Comparison of ENCODE assay signal across 9 cellular contexts in the genomic region with DNA sequence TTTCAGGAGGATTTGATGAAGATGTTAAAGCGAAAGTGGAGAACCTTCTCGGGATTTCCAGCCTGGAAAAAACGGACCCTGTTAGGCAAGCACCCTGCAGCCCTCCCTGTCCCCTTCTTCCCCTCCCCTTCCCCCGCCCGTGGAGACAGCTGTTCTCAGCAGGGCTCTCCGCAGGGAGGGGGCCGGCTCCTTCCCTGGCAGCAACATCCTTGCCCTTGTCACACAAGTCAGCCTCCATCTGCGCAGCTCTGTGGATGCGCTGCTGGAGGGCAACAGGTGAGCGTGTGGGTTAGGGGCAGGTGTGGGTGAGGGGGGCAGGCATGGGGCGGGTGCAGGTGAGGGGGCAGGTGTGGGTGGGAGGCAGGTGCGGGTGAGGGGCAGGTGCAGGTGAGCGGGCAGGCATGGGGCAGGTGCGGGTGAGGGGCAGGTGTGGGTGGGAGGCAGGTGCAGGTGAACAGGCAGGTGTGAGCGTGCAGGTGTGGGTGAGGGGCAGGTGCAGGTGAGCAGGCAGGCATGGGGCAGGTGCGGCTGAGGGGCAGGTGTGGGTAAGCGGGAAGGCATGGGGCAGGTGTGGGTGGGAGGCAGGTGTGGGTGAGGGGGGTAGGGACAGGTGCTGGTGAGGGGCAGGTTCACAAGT. TPM values are rescaled to one million over a fixed set of nuclear protein-coding genes. Genes with fewer than 3 reads are reported as not detected.
DNase-seq lines count a peak whose midpoint lies in the region; ATAC-seq and TF ChIP-seq lines count a peak whose summit lies in the region.
"Had no signal": no experiment of that assay in that cellular context is flagged by ENCODE, and none has a peak within 500 bp of the region (broad histone marks: within the 10 kb centered on the region; RNA-seq: fewer than 3 reads in every experiment).

No MANE protein-coding gene starts in this region.

- H3K36me3 ChIP-seq in HUES64 (ENCODE audit: insufficient read depth, low read length) (peaks cover 38% of the 10 kb centered on the region; the same call in 1 of the 2 replicates), parathyroid adenoma (ENCODE audit: control insufficient read depth, insufficient read depth, low read length) (no peaks in the 10 kb centered on the region)

- peak overlapping the region; percentile 31; the same call in 1 of the 2 replicates for H3K9ac ChIP-seq in HUES64 (ENCODE audit: low read depth, low read length)
- no peak overlapping the region for H3K9ac ChIP-seq in parathyroid adenoma

- no peak overlapping the region for H3K4me2 ChIP-seq in parathyroid adenoma (ENCODE audit: low read length)

- no peak overlapping the region for H3K27ac ChIP-seq in HUES64 (ENCODE audit: low read depth, low read length)
- peak overlapping the region; percentile 59 for H3K27ac ChIP-seq in angular gyrus (ENCODE audit: low read depth, low read length)
- H3K27ac ChIP-seq in parathyroid adenoma, result peak overlapping the region; percentile 82

- WGBS in HUES64, result 71% methylated on average over 17 of the region's 17 CpGs

- no peak overlapping the region for H3K27ac Mint-ChIP-seq in activated naive CD8-positive, alpha-beta T cell treated with anti-CD3 and anti-CD28 coated beads for 36 hours
- H3K27ac Mint-ChIP-seq: activated CD8-positive, alpha-beta T cell treated with anti-CD3 and anti-CD28 coated beads, Interleukin-2, amount 10 ng/mL, durations not matched to agents 7 days and 5 days had no signal

- H2AFZ ChIP-seq in parathyroid adenoma, result no peak overlapping the region

- DNase-seq in DMS53 (lab: John Stamatoyannopoulos, UW) (peak; percentile 69), DMS53 treated with DMSO at 0.1 percent for 48 hours (lab: John Stamatoyannopoulos, UW; ENCODE audit: unreplicated experiment) (no peak), T1000 (lab: John Stamatoyannopoulos, UW) (no peak)
- no peak for DNase-seq in activated naive CD8-positive, alpha-beta T cell treated with anti-CD3 and anti-CD28 coated beads for 36 hours
- DNase-seq: activated CD8-positive, alpha-beta T cell treated with anti-CD3 and anti-CD28 coated beads, Interleukin-2, amount 10 ng/mL, durations not matched to agents 7 days and 5 days had no signal

- TF ChIP-seq CTCF in parathyroid adenoma (IDR thresholded peaks at IDR 0.05), result no peak

- ATAC-seq in GM21529 (IDR thresholded peaks at IDR 0.05; ENCODE audit: unreplicated experiment), result no peak
- ATAC-seq: activated CD8-positive, alpha-beta T cell treated with anti-CD3 and anti-CD28 coated beads, Interleukin-2, amount 10 ng/mL, durations not matched to agents 7 days and 5 days had no signal

- H3K27me3 ChIP-seq in HUES64 (ENCODE audit: insufficient read depth, low read length) (no peaks in the 10 kb centered on the region), parathyroid adenoma (ENCODE audit: control insufficient read depth, insufficient read depth, low read length) (no peaks in the 10 kb centered on the region)

- H3K4me3 ChIP-seq in HUES64 (ENCODE audit: low read length) (no peak overlapping the region), parathyroid adenoma (ENCODE audit: low read depth, low read length) (no peak overlapping the region)

- no peaks in the 10 kb centered on the region for H3K9me3 Mint-ChIP-seq in activated naive CD8-positive, alpha-beta T cell treated with anti-CD3 and anti-CD28 coated beads for 36 hours

- no peaks in the 10 kb centered on the region for H3K79me2 ChIP-seq in parathyroid adenoma

- H3K4me1 Mint-ChIP-seq in activated naive CD8-positive, alpha-beta T cell treated with anti-CD3 and anti-CD28 coated beads for 36 hours, result no peaks in the 10 kb centered on the region

- 0 out of 2 replicates have a peak, but pooled peaks cover 7% of the 10 kb centered on the region for H3K4me1 ChIP-seq in HUES64 (ENCODE audit: insufficient read depth, low read length)
- H3K4me1 ChIP-seq in parathyroid adenoma, result peaks cover 15% of the 10 kb centered on the region

- H3K36me3 Mint-ChIP-seq in activated naive CD8-positive, alpha-beta T cell treated with anti-CD3 and anti-CD28 coated beads for 36 hours, result peaks cover 9% of the 10 kb centered on the region

- H3K9me3 ChIP-seq in HUES64 (ENCODE audit: insufficient read depth, low read depth, low read length) (no peaks in the 10 kb centered on the region), parathyroid adenoma (ENCODE audit: control insufficient read depth, low read length) (no peaks in the 10 kb centered on the region)

- no peaks in the 10 kb centered on the region for H3K27me3 Mint-ChIP-seq in activated naive CD8-positive, alpha-beta T cell treated with anti-CD3 and anti-CD28 coated beads for 36 hours

- H3K4me3 Mint-ChIP-seq in activated naive CD8-positive, alpha-beta T cell treated with anti-CD3 and anti-CD28 coated beads for 36 hours, result no peak overlapping the region
- H3K4me3 Mint-ChIP-seq: activated CD8-positive, alpha-beta T cell treated with anti-CD3 and anti-CD28 coated beads, Interleukin-2, amount 10 ng/mL, durations not matched to agents 7 days and 5 days had no signal

RNA-seq across cellular contexts. Expression of gene CYBC1, which starts 9.4 kb away (rescaled TPM):
- 44.8 TPM for polyA plus RNA-seq in HUES64 (2013, experiment 1 of 2)
- 37.8 TPM for polyA plus RNA-seq in HUES64 (2013, experiment 2 of 2)
- 100 to 1,000 TPM; 156 to 163 TPM for total RNA-seq in activated naive CD8-positive, alpha-beta T cell treated with anti-CD3 and anti-CD28 coated beads for 36 hours

RNA-seq across cellular contexts. Expression of gene NARF, which starts 17.4 kb away (rescaled TPM):
- polyA plus RNA-seq in HUES64 (2013, experiment 1 of 2), result 79.8 TPM
- polyA plus RNA-seq in HUES64 (2013, experiment 2 of 2), result 85.3 TPM
- total RNA-seq in activated naive CD8-positive, alpha-beta T cell treated with anti-CD3 and anti-CD28 coated beads for 36 hours, result 10 to 100 TPM; 49.9 to 51.3 TPM

RNA-seq across cellular contexts. Expression of gene OGFOD3, which starts 22.7 kb away (rescaled TPM):
- polyA plus RNA-seq in HUES64 (2013, experiment 1 of 2), result 13.6 TPM
- polyA plus RNA-seq in HUES64 (2013, experiment 2 of 2), result 14.3 TPM
- 10 to 100 TPM; 18.4 to 21.5 TPM for total RNA-seq in activated naive CD8-positive, alpha-beta T cell treated with anti-CD3 and anti-CD28 coated beads for 36 hours

RNA-seq across cellular contexts. Expression of gene HEXD, which starts 23.0 kb away (rescaled TPM):
- polyA plus RNA-seq in HUES64 (2013, experiment 1 of 2), result 17.5 TPM
- 16.3 TPM for polyA plus RNA-seq in HUES64 (2013, experiment 2 of 2)
- 10 to 100 TPM; 17.3 to 20.3 TPM for total RNA-seq in activated naive CD8-positive, alpha-beta T cell treated with anti-CD3 and anti-CD28 coated beads for 36 hours
